13 cellular contexts compared by ENCODE assay signal in the genomic region with DNA sequence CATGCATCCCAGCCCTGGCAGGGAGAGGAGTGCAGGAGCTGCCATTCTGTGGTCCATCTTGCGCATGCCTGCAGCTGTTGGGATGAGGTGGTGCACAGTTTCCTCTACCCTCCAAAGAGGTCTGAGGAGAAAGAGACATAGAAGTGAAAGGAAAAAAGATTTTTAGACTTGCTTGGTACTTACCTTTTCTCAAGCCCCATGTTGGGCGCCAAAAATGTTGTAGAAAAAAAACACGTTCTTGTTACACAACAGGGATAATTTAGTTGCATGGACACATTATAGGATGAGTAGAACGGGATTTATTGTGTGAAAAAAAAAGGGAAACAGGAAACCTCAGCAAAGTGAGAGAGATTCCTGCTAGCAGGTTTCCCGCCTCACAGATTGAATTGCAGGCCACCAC.
A peak's percentile ranks its signal among the peaks of the same experiment; 100 is the strongest.
DNase-seq lines count a peak whose midpoint lies in the region; ATAC-seq and TF ChIP-seq lines count a peak whose summit lies in the region.
"Had no signal": no experiment of that assay in that cellular context is flagged by ENCODE, and none has a peak within 500 bp of the region (broad histone marks: within the 10 kb centered on the region; RNA-seq: fewer than 3 reads in every experiment).

No MANE protein-coding gene starts in this region.

- H3K4me1 ChIP-seq in Karpas-422 (ENCODE audit: low read length) (no peaks in the 10 kb centered on the region), neural progenitor cell (no peaks in the 10 kb centered on the region), BE2C (no peaks in the 10 kb centered on the region)
- H3K4me1 ChIP-seq: right atrium auricular region had no signal

- TF ChIP-seq CTCF in neural progenitor cell (IDR thresholded peaks at IDR 0.05) = no peak
- TF ChIP-seq CTCF in BE2C (IDR thresholded peaks at IDR 0.05; ENCODE audit: low read depth, low read length) = no peak

- peaks cover 38% of the 10 kb centered on the region for H3K9me3 ChIP-seq in Karpas-422 (ENCODE audit: low read length)
- peaks cover 16% of the 10 kb centered on the region for H3K9me3 ChIP-seq in neural progenitor cell (ENCODE audit: low read depth)
- no peaks in the 10 kb centered on the region for H3K9me3 ChIP-seq in BE2C

- H3K4me2 ChIP-seq in Karpas-422 (ENCODE audit: low read depth, low read length, poor library complexity, severe bottlenecking) (no peak overlapping the region), neural progenitor cell (no peak overlapping the region)
- H3K4me2 ChIP-seq: PC-9 had no signal

- H3K4me3 Mint-ChIP-seq in neural progenitor cell = no peak overlapping the region
- H3K4me3 Mint-ChIP-seq: brain had no signal

- no peak overlapping the region for H3K4me3 ChIP-seq in Karpas-422 (ENCODE audit: low read length)
- no peak overlapping the region for H3K4me3 ChIP-seq in neural progenitor cell
- H3K4me3 ChIP-seq in BE2C (ENCODE audit: low read depth, low read length) = no peak overlapping the region
- H3K4me3 ChIP-seq: PC-9, right atrium auricular region had no signal

- H3K79me2 ChIP-seq in Karpas-422 (ENCODE audit: low read length) (no peaks in the 10 kb centered on the region), neural progenitor cell (ENCODE audit: low read depth) (no peaks in the 10 kb centered on the region)

- H3K4me1 Mint-ChIP-seq in neural progenitor cell = no peaks in the 10 kb centered on the region
- H3K4me1 Mint-ChIP-seq: brain had no signal

- no peaks in the 10 kb centered on the region for H3K27me3 Mint-ChIP-seq in neural progenitor cell (ENCODE audit: insufficient read depth, low read depth)
- H3K27me3 Mint-ChIP-seq: brain had no signal

- no peaks in the 10 kb centered on the region for H3F3A ChIP-seq in neural progenitor cell (ENCODE audit: low read depth)

- H3K36me3 Mint-ChIP-seq in neural progenitor cell = peaks cover 35% of the 10 kb centered on the region

- peak; percentile 31 for DNase-seq in NCI-H748 (lab: John Stamatoyannopoulos, UW; ENCODE audit: unreplicated experiment)
- DNase-seq in NCI-H748 treated with DMSO at 0.1 percent for 48 hours (lab: John Stamatoyannopoulos, UW) = no peak
- DNase-seq in Karpas-422 = peak; percentile 52
- DNase-seq in dermis microvascular lymphatic vessel endothelial cell (ENCODE audit: low read depth in 2 of 2) = peak; percentile 9 to 52
- DNase-seq in neural progenitor cell (ENCODE audit: low spot score) = peak; percentile 35
- DNase-seq in BE2C = no peak
- no peak for DNase-seq in DMS153 (lab: John Stamatoyannopoulos, UW)
- DNase-seq: H7, NCI-H1105, PC-9 had no signal

- H3K9me3 Mint-ChIP-seq in neural progenitor cell = peaks cover 35% of the 10 kb centered on the region

- H3K27ac ChIP-seq in Karpas-422 (ENCODE audit: low read length) (no peak overlapping the region), neural progenitor cell (no peak overlapping the region)
- H3K27ac ChIP-seq: PC-9, right atrium auricular region had no signal

- H2AFZ ChIP-seq in Karpas-422 (ENCODE audit: low read length) (no peak overlapping the region), neural progenitor cell (replicated peaks) (no peak overlapping the region)
- H2AFZ ChIP-seq: PC-9 had no signal

- H3K27me3 ChIP-seq in Karpas-422 (ENCODE audit: low read length) = no peaks in the 10 kb centered on the region
- no peaks in the 10 kb centered on the region for H3K27me3 ChIP-seq in neural progenitor cell
- no peaks in the 10 kb centered on the region for H3K27me3 ChIP-seq in BE2C
- H3K27me3 ChIP-seq: right atrium auricular region had no signal

- H3K36me3 ChIP-seq in Karpas-422 (ENCODE audit: insufficient read depth, low read length) (no peaks in the 10 kb centered on the region), neural progenitor cell (peaks cover 13% of the 10 kb centered on the region), BE2C (no peaks in the 10 kb centered on the region)

- H3K9ac ChIP-seq in Karpas-422 (ENCODE audit: low read length) (no peak overlapping the region), neural progenitor cell (no peak overlapping the region)

- no peak for ATAC-seq in GM19397 (IDR thresholded peaks at IDR 0.05; ENCODE audit: unreplicated experiment)

- no peaks in the 10 kb centered on the region for H3K9me2 ChIP-seq in Karpas-422 (replicated peaks; ENCODE audit: insufficient read depth, low read length)

- no peak overlapping the region for H3K27ac Mint-ChIP-seq in neural progenitor cell
- H3K27ac Mint-ChIP-seq: brain had no signal

- H4K20me1 ChIP-seq in Karpas-422 (ENCODE audit: insufficient read depth, low read depth, low read length) (no peaks in the 10 kb centered on the region), neural progenitor cell (ENCODE audit: low read depth) (no peaks in the 10 kb centered on the region)

Comparison
In these comparisons a context has a peak if more than half of its experiments do, and no peak if none do; other contexts are left out.
1. DNase-seq: peak in NCI-H748 (single experiment), Karpas-422 (single experiment), dermis microvascular lymphatic vessel endothelial cell (2 of 2) and neural progenitor cell (single experiment); none in NCI-H748 treated with DMSO at 0.1 percent for 48 hours (single experiment), BE2C (single experiment) and DMS153 (single experiment).